In the genomic region with DNA sequence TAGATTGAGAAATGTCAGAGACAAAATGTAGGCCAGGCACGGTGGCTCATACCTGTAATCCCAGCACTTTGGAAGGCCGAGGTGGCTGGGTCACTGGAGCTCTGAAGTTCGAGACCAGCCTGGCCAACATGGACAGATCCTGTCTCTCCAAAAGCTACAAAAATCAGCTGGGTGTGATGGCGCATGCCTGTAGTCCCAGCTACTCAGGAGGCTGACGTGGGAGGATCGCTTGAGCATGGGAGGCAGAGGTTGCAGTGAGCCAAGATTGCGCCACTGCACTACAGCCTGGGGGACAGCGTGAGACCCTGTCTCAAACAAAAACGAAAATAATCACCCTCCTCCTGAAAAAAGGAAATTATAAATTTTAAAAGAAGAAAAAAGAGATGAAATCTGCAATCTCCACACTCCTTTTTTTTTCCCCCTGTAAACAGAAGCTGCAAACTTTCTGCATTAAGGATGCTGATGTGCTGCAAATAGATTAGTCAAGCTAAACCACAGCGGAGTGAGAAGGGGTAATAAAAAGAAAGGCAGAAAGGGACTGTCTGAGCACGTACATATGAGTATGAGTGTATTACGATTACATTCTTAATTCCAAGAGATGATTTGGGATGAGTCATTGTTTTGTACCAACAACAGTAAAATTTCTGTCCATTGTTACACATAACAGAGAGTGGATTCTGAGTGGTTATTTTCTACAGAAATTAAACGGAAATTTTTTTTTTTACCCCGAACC, we compare ENCODE assay signal across 1 cellular context.
TF ChIP-seq lines count a peak whose summit lies in the region.

No MANE protein-coding gene starts in this region.

TF ChIP-seq in A549, 52 proteins besides CTCF, POLR2A, EP300 and RAD21 (continued from another document):
- TF ChIP-seq, protein P1, sequence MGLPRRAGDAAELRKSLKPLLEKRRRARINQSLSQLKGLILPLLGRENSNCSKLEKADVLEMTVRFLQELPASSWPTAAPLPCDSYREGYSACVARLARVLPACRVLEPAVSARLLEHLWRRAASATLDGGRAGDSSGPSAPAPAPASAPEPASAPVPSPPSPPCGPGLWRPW (IDR thresholded peaks at IDR 0.05) = no peak
- TF ChIP-seq NR3C1 (IDR thresholded peaks at IDR 0.05) = no peak
- no peak for TF ChIP-seq MYC (IDR thresholded peaks at IDR 0.05; ENCODE audit: borderline replicate concordance, low read length)
- no peak for TF ChIP-seq HOXA7 (CRISPR knock-in tag; IDR thresholded peaks at IDR 0.05)
- TF ChIP-seq CHD4 (IDR thresholded peaks at IDR 0.05; ENCODE audit: borderline replicate concordance) = no peak
- no peak for TF ChIP-seq CBX2 (IDR thresholded peaks at IDR 0.05; ENCODE audit: borderline replicate concordance, low read depth)
- no peak for TF ChIP-seq FOXS1 (CRISPR knock-in tag; IDR thresholded peaks at IDR 0.05)
- TF ChIP-seq, protein P2, sequence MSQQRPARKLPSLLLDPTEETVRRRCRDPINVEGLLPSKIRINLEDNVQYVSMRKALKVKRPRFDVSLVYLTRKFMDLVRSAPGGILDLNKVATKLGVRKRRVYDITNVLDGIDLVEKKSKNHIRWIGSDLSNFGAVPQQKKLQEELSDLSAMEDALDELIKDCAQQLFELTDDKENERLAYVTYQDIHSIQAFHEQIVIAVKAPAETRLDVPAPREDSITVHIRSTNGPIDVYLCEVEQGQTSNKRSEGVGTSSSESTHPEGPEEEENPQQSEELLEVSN (IDR thresholded peaks at IDR 0.05; ENCODE audit: borderline replicate concordance, low read depth) = no peak
- TF ChIP-seq, protein P3, sequence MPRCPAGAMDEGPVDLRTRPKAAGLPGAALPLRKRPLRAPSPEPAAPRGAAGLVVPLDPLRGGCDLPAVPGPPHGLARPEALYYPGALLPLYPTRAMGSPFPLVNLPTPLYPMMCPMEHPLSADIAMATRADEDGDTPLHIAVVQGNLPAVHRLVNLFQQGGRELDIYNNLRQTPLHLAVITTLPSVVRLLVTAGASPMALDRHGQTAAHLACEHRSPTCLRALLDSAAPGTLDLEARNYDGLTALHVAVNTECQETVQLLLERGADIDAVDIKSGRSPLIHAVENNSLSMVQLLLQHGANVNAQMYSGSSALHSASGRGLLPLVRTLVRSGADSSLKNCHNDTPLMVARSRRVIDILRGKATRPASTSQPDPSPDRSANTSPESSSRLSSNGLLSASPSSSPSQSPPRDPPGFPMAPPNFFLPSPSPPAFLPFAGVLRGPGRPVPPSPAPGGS (IDR thresholded peaks at IDR 0.05) = no peak
- peak; percentile 14 for TF ChIP-seq MAFK (IDR thresholded peaks at IDR 0.05; ENCODE audit: partially characterized antibody)
- TF ChIP-seq ZSCAN20 (CRISPR knock-in tag; IDR thresholded peaks at IDR 0.05) = no peak
- no peak for TF ChIP-seq KDM5A (IDR thresholded peaks at IDR 0.05)
- peak; percentile 30; the same call in 1 of the 2 replicates for TF ChIP-seq FOSL2 (IDR thresholded peaks at IDR 0.05)
- peak; percentile 95 for TF ChIP-seq FOSL2 (CRISPR knock-in tag; IDR thresholded peaks at IDR 0.05)
